In genomic region chr11:42572231-42572610, GRCh38 we compare ENCODE assay signal across 7 cellular contexts.
"Had no signal": no experiment of that assay in that cellular context is flagged by ENCODE, and none has a peak within 500 bp of the region (broad histone marks: within the 10 kb centered on the region; RNA-seq: fewer than 3 reads in every experiment).

No MANE protein-coding gene starts in this region.

- H3K4me3 Mint-ChIP-seq: HFFc6, IgD-negative memory B cell had no signal

- H3K4me3 ChIP-seq: GM23248, HAP-1 had no signal

- H3K36me3 Mint-ChIP-seq: IgD-negative memory B cell had no signal

- H3K9me3 ChIP-seq: HAP-1 had no signal

- H3K27me3 Mint-ChIP-seq: IgD-negative memory B cell had no signal

- DNase-seq: GM23248, GOT3, H7, HFFc6 had no signal

- H3K27ac ChIP-seq: GM23248, HL-60 had no signal

- H3K4me1 Mint-ChIP-seq: IgD-negative memory B cell had no signal

- H3K4me1 ChIP-seq: HAP-1 had no signal

- H3K36me3 ChIP-seq: HAP-1 had no signal

- H3K27ac Mint-ChIP-seq: HFFc6, IgD-negative memory B cell had no signal
